Comparison of ENCODE assay signal across 8 cellular contexts in the genomic region with DNA sequence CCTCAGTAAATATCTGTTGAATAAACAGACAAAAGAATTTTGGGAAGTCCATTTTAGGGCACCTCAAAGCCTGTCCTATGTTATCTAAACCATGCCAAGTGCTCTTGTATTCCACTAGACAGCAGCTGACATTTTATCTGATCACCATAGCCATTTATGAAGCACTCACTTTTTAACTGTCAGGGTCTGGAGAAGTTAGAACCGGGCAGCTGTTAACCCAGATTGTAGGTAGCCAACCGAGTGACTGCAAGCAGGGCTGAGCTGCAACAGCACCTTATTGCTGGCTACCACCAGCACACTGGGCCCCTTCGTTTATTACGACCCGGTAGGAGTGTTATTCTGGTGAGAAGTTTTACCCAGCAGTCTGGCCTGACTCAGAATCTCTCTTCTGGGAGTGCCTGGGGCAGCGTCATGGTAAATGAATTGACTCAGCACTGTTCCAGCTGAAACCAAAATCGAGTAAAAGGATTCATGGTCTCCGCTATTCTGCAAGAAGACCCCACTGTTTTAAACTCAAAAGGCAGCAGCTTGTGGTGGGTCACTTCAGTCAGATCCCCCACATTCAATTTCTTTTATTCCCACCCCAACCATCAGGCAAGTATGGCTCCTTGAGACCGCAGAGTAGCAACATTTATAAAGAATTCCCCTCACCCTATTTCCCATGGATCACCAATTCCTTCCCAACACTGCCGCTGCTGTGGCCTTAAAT. TPM values are rescaled to one million over a fixed set of nuclear protein-coding genes. Genes with fewer than 3 reads are reported as not detected.
DNase-seq lines count a peak whose midpoint lies in the region; ATAC-seq, FAIRE-seq and TF ChIP-seq lines count a peak whose summit lies in the region.

No MANE protein-coding gene starts in this region.

- H3K27ac ChIP-seq in KMS-11 (no peak overlapping the region), kidney (ENCODE audit: low read depth in 2 of 2, low read length in 2 of 2) (peak overlapping the region; percentile 17 to 97)

- peaks cover 50% of the 10 kb centered on the region for H3K4me1 ChIP-seq in KMS-11 (ENCODE audit: low read depth, poor library complexity, severe bottlenecking)
- peaks cover 44 to 47% of the 10 kb centered on the region in 2 donors for H3K4me1 ChIP-seq in kidney (ENCODE audit: control insufficient read depth in 1 of 2, insufficient read depth in 1 of 2, low read depth in 1 of 2, low read length in 2 of 2)

- TF ChIP-seq CTCF in AG04449 (IDR thresholded peaks at IDR 0.05; ENCODE audit: insufficient read depth, low read length, missing control alignments) = no peak
- no peak for TF ChIP-seq CTCF in KMS-11 (conservative IDR thresholded peaks at IDR 0.05; ENCODE audit: low read depth, low read length)
- TF ChIP-seq CTCF in kidney (IDR thresholded peaks at IDR 0.05; ENCODE audit: borderline replicate concordance, extremely low read depth, insufficient read depth) = no peak

- H3K9me3 Mint-ChIP-seq in activated naive CD4-positive, alpha-beta T cell treated with anti-CD3 and anti-CD28 coated beads, Interleukin-2, amount 50 U/mL, for 72 hours = no peaks in the 10 kb centered on the region

- peaks cover 31 to 34% of the 10 kb centered on the region in 2 donors for H3K36me3 Mint-ChIP-seq in activated naive CD4-positive, alpha-beta T cell treated with anti-CD3 and anti-CD28 coated beads, Interleukin-2, amount 50 U/mL, for 72 hours

- no peaks in the 10 kb centered on the region for H3K9me3 ChIP-seq in kidney (ENCODE audit: control insufficient read depth in 1 of 2, low read length in 2 of 2)

- H2AFZ ChIP-seq in KMS-11 (ENCODE audit: low read depth) = no peak overlapping the region

- no peak for FAIRE-seq in kidney (lab: Jason Lieb, UNC)

- H3K79me2 ChIP-seq in KMS-11 (ENCODE audit: insufficient read depth, low read depth) = peaks cover 71% of the 10 kb centered on the region

- H3K36me3 ChIP-seq in KMS-11 (ENCODE audit: insufficient read depth) (no peaks in the 10 kb centered on the region), kidney (ENCODE audit: control insufficient read depth in 1 of 2, insufficient read depth in 2 of 2, low read length in 2 of 2) (no peaks in the 10 kb centered on the region)

- CTCF ChIA-PET in AG04449 (lab: Yijun Ruan, JAX) = interaction anchor here (1.2 to 2.9 kb wide), 3 partner anchors 58 to 68 kb away, joined by 3 to 10 read pairs (median 5); no protein-coding TSS in a partner anchor

- no peaks in the 10 kb centered on the region for H3K27me3 ChIP-seq in KMS-11 (ENCODE audit: insufficient read depth, low read depth)

- DNase-seq in AG04449 (ENCODE audit: low read depth, low spot score) = no peak
- DNase-seq in activated naive CD4-positive, alpha-beta T cell treated with anti-CD3 and anti-CD28 coated beads, Interleukin-2, amount 50 U/mL, for 72 hours (ENCODE audit: low spot score in 2 of 2) = peak in 1 of 2 donors; percentile 54
- no peak for DNase-seq in kidney
- peak; percentile 30 for DNase-seq in stimulated activated CD8-positive, alpha-beta memory T cell treated with anti-CD3 and anti-CD28 coated beads, Interleukin-4, amount 100 ng/mL, for 24 hours (ENCODE audit: low read depth)
- DNase-seq in NCI-H1694 treated with DMSO at 0.1 percent for 48 hours (lab: John Stamatoyannopoulos, UW) = no peak

- POLR2A ChIA-PET in AG04449 (lab: Yijun Ruan, JAX) = interaction anchor here (1.4 kb wide), 1 partner anchor 33 kb away, joined by 4 read pairs; no protein-coding TSS in a partner anchor

- peak overlapping the region; percentile 89 for H3K4me3 ChIP-seq in AG04449 (ENCODE audit: low read depth, low read length)
- no peak overlapping the region for H3K4me3 ChIP-seq in KMS-11 (IDR thresholded peaks at IDR 0.05; ENCODE audit: insufficient read depth, low read depth, low read length)
- peak overlapping the region; percentile 78 to 91 for H3K4me3 ChIP-seq in kidney (ENCODE audit: low read length in 2 of 2)

- H4K20me1 ChIP-seq in KMS-11 (ENCODE audit: insufficient read depth) = peaks cover 20% of the 10 kb centered on the region

- peak; percentile 15 to 38 for ATAC-seq in activated naive CD4-positive, alpha-beta T cell treated with anti-CD3 and anti-CD28 coated beads, Interleukin-2, amount 50 U/mL, for 72 hours
- ATAC-seq in HG03378 (IDR thresholded peaks at IDR 0.05; ENCODE audit: unreplicated experiment) (no peak), HG03108 (IDR thresholded peaks at IDR 0.05; ENCODE audit: unreplicated experiment) (no peak)

- H3K9ac ChIP-seq in KMS-11 (no peak overlapping the region; the same call in 1 of the 2 replicates), kidney (ENCODE audit: low read length in 2 of 2) (peak overlapping the region; percentile 72 to 93)

- H3K4me2 ChIP-seq in KMS-11 = peak overlapping the region; percentile 46

- intact Hi-C loops in kidney (cut with DNase I) = no loop called here

- H3K27ac Mint-ChIP-seq in activated naive CD4-positive, alpha-beta T cell treated with anti-CD3 and anti-CD28 coated beads, Interleukin-2, amount 50 U/mL, for 72 hours = peak overlapping the region; percentile 92 to 99

RNA-seq across cellular contexts. Expression of a gene that starts 1.7 kb away (rescaled TPM):
- total RNA-seq in activated naive CD4-positive, alpha-beta T cell treated with anti-CD3 and anti-CD28 coated beads, Interleukin-2, amount 50 U/mL, for 72 hours = 100 to 1,000 TPM; 152 to 221 TPM
- total RNA-seq in kidney = 99.1 TPM
- 105 TPM for polyA plus RNA-seq in kidney (ENCODE audit: insufficient read depth, low read depth, low replicate concordance)

RNA-seq across cellular contexts. Expression of a gene that starts 42.2 kb away (rescaled TPM):
- 10 to 100 TPM; 14.8 to 21.2 TPM for total RNA-seq in activated naive CD4-positive, alpha-beta T cell treated with anti-CD3 and anti-CD28 coated beads, Interleukin-2, amount 50 U/mL, for 72 hours
- 16.3 TPM for total RNA-seq in kidney
- 18.3 TPM for polyA plus RNA-seq in kidney (ENCODE audit: insufficient read depth, low read depth, low replicate concordance)

Comparison
In these comparisons a context has a peak if more than half of its experiments do, and no peak if none do; other contexts are left out.
1. ATAC-seq: peak in activated naive CD4-positive, alpha-beta T cell treated with anti-CD3 and anti-CD28 coated beads, Interleukin-2, amount 50 U/mL, for 72 hours (2 of 2); none in HG03378 (single experiment) and HG03108 (single experiment).